In the genomic region with DNA sequence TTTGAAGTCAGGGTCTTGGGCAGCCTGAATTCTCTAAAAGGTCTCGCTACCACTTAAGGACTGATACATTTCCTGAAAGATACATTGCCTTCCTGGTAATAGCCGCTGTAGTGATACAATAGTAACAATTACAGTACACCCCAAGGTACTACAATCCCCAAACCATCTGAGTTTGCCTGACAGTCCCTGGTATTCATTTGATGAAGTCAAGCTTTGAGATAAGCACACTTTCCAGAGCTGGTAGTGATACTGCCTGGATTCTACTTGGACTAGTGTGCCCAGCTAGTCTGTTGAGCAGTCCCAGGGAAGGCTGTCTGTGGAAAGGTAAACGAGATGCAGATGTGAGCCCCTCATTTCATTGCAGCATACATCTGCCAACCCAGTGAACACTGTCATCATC, we compare ENCODE assay signal across 13 cellular contexts. TPM values are rescaled to one million over a fixed set of nuclear protein-coding genes. Genes with fewer than 3 reads are reported as not detected.
DNase-seq lines count a peak whose midpoint lies in the region; ATAC-seq and TF ChIP-seq lines count a peak whose summit lies in the region.
"Had no signal": no experiment of that assay in that cellular context is flagged by ENCODE, and none has a peak within 500 bp of the region (broad histone marks: within the 10 kb centered on the region; RNA-seq: fewer than 3 reads in every experiment).

No MANE protein-coding gene starts in this region.

- H3K9me3 ChIP-seq in esophagus squamous epithelium (no peaks in the 10 kb centered on the region), ovary (no peaks in the 10 kb centered on the region)
- H3K9me3 ChIP-seq: neutrophil had no signal

- no peaks in the 10 kb centered on the region for H3K36me3 ChIP-seq in esophagus squamous epithelium
- no peaks in the 10 kb centered on the region for H3K36me3 ChIP-seq in ovary
- H3K36me3 ChIP-seq: neutrophil had no signal

- H3K27ac ChIP-seq in esophagus squamous epithelium (peak overlapping the region; percentile 81 to 89 (median 84)), ovary (no peak overlapping the region)
- H3K27ac ChIP-seq: C4-2B, neutrophil, SK-N-MC had no signal

- no peak overlapping the region for H3K4me3 Mint-ChIP-seq in endothelial cell (ENCODE audit: unreplicated experiment)

- no peak overlapping the region for H3K4me3 ChIP-seq in esophagus squamous epithelium
- no peak overlapping the region for H3K4me3 ChIP-seq in ovary

- H3K36me3 Mint-ChIP-seq in endothelial cell (ENCODE audit: low read depth, unreplicated experiment): no peaks in the 10 kb centered on the region

- intact Hi-C loops in esophagus squamous epithelium (cut with DNase I) (no loop called here), ovary (cut with DNase I) (no loop called here)

- H3K4me1 ChIP-seq in esophagus squamous epithelium: peaks cover 61 to 100% (median 67%) of the 10 kb centered on the region in 3 donors
- H3K4me1 ChIP-seq in ovary (ENCODE audit: insufficient read depth): peaks cover 11% of the 10 kb centered on the region

- H3K27me3 ChIP-seq in esophagus squamous epithelium (no peaks in the 10 kb centered on the region), ovary (no peaks in the 10 kb centered on the region)
- H3K27me3 ChIP-seq: neutrophil had no signal

- TF ChIP-seq POLR2A in esophagus squamous epithelium (IDR thresholded peaks at IDR 0.05) (no peak), ovary (IDR thresholded peaks at IDR 0.05) (no peak)

- no peaks in the 10 kb centered on the region for H3K9me3 Mint-ChIP-seq in endothelial cell (ENCODE audit: unreplicated experiment)

- H3K27me3 Mint-ChIP-seq in endothelial cell (ENCODE audit: unreplicated experiment): peaks cover 2% of the 10 kb centered on the region

- ATAC-seq in GM21529 (IDR thresholded peaks at IDR 0.05; ENCODE audit: unreplicated experiment) (peak; percentile 19), HG03354 (IDR thresholded peaks at IDR 0.05; ENCODE audit: poor library complexity, severe bottlenecking, unreplicated experiment) (peak; percentile 17)

- TF ChIP-seq CTCF in esophagus squamous epithelium (IDR thresholded peaks at IDR 0.05): no peak
- no peak for TF ChIP-seq CTCF in endothelial cell (IDR thresholded peaks at IDR 0.05; ENCODE audit: unreplicated experiment)
- no peak for TF ChIP-seq CTCF in ovary (IDR thresholded peaks at IDR 0.05)

- DNase-seq in Daoy (ENCODE audit: low read depth) (peak; percentile 34), esophagus squamous epithelium (lab: John Stamatoyannopoulos, UW) (no peak), endothelial cell (ENCODE audit: low spot score) (no peak), 8988T (no peak), NCI-H187 (lab: John Stamatoyannopoulos, UW) (no peak), ovary (no peak)
- DNase-seq: activated CD8-positive, alpha-beta memory T cell treated with anti-CD3 and anti-CD28 coated beads, Interleukin-2, amount 50 U/mL, for 48 hours; NCI-H1092 treated with DMSO at 0.1 percent for 48 hours had no signal

- H3K4me1 Mint-ChIP-seq in endothelial cell (ENCODE audit: unreplicated experiment): peaks cover 23% of the 10 kb centered on the region

- no peak for TF ChIP-seq EP300 in ovary (IDR thresholded peaks at IDR 0.05)

- WGBS in esophagus squamous epithelium, 2 donors: 35 to 71% methylated on average over 3 of the region's 3 CpGs
- 95 to 97% (median 97%) methylated on average over 3 of the region's 3 CpGs for WGBS in ovary, 3 donors

- no peak overlapping the region for H3K27ac Mint-ChIP-seq in endothelial cell (ENCODE audit: unreplicated experiment)

RNA-seq across cellular contexts. Expression of a gene that starts 24.4 kb away (rescaled TPM):
- total RNA-seq in Daoy (2014; rRNA removed; shearing (Covaris generic)): 3.1 and 4.2 TPM in 2 replicates
- total RNA-seq in esophagus squamous epithelium: 10 to 100 TPM; 25.3 to 42.2 (median 33.6) TPM
- total RNA-seq in endothelial cell (ENCODE audit: unreplicated experiment): not detected
- total RNA-seq in ovary: 1 to 10 TPM in 1 of 7 donors, under 1 TPM in 3, not detected in 3; 0.17 to 3.6 (median 0.36) TPM
- polyA plus RNA-seq in ovary: not detected

Comparison
In these comparisons a context has a peak if more than half of its experiments do, and no peak if none do; other contexts are left out.
1. H3K27ac ChIP-seq: peak in esophagus squamous epithelium (4 of 4); none in ovary (0 of 2).